ENCODE assay signal across 8 cellular contexts in genomic region chr6:49462927-49463611, GRCh38. TPM values are rescaled to one million over a fixed set of nuclear protein-coding genes. Genes with fewer than 3 reads are reported as not detected.
DNase-seq lines count a peak whose midpoint lies in the region; ATAC-seq, FAIRE-seq and TF ChIP-seq lines count a peak whose summit lies in the region.

TSS of gene CENPQ (plus strand) at chr6:49463370. CDS start at chr6:49470177, 6,807 bp downstream.
TSS of gene MMUT (minus strand) at chr6:49463253. CDS start at chr6:49459466, 3,787 bp downstream.

- no peaks in the 10 kb centered on the region for H3F3A ChIP-seq in Loucy (ENCODE audit: low read depth)

- H3K9ac ChIP-seq in Loucy (ENCODE audit: low read depth, low read length, poor library complexity, severe bottlenecking) = peak within 1 kb of the TSS; percentile 91

- H3K9me2 ChIP-seq in Loucy (replicated peaks; ENCODE audit: low read depth, low read length) = no peaks in the 10 kb centered on the region

- peaks cover 57% of the 10 kb centered on the region for H3K4me1 ChIP-seq in Loucy (ENCODE audit: insufficient read depth, low read length, poor library complexity, severe bottlenecking)

- peak within 1 kb of the TSS; percentile 91 for H3K4me2 ChIP-seq in Loucy (ENCODE audit: low read depth, low read length, poor library complexity, severe bottlenecking)

- peaks cover 38 to 40% of the 10 kb centered on the region in 2 donors for H3K4me1 Mint-ChIP-seq in natural killer cell treated with Interleukin-12 subunit alpha and Interleukin-12 subunit beta and Interleukin-15 and Interleukin-18, amount 100 ng/mL, for 72 hours (ENCODE audit: low read depth in 2 of 2)

- no peaks in the 10 kb centered on the region for H3K27me3 ChIP-seq in Loucy (ENCODE audit: insufficient read depth, low read length, poor library complexity, severe bottlenecking)

- peak within 1 kb of the TSS; percentile 92 to 95 for H3K27ac Mint-ChIP-seq in natural killer cell treated with Interleukin-12 subunit alpha and Interleukin-12 subunit beta and Interleukin-15 and Interleukin-18, amount 100 ng/mL, for 72 hours

- DNase-seq in EL (peak; percentile 96), H54 (ENCODE audit: insufficient read length, low spot score) (peak; percentile 89), fibroblast of pulmonary artery (ENCODE audit: low read depth) (peak; percentile 95)
- peak; percentile 83 for DNase-seq in activated T-helper 9 cell treated with anti-CD3 and anti-CD28 coated beads, Interleukin-2, amount 50 U/mL, for 16 hours (ENCODE audit: low read depth)
- DNase-seq in natural killer cell treated with Interleukin-12 subunit alpha and Interleukin-12 subunit beta and Interleukin-15 and Interleukin-18, amount 100 ng/mL, for 72 hours (ENCODE audit: low spot score) = peak; percentile 95
- peak; percentile 91 for DNase-seq in stimulated activated naive CD8-positive, alpha-beta T cell treated with anti-CD3 and anti-CD28 coated beads, Interleukin-15, Interleukin-2, amounts not matched to agents 100 U/mL and 50 U/mL, for 24 hours

- H3K9me3 Mint-ChIP-seq in natural killer cell treated with Interleukin-12 subunit alpha and Interleukin-12 subunit beta and Interleukin-15 and Interleukin-18, amount 100 ng/mL, for 72 hours = no peaks in the 10 kb centered on the region

- peaks cover 69% of the 10 kb centered on the region for H3K79me2 ChIP-seq in Loucy (ENCODE audit: insufficient read depth, low read length)

- H2AFZ ChIP-seq in Loucy (ENCODE audit: low read length) = peak within 1 kb of the TSS; percentile 90

- peak; percentile 98 for FAIRE-seq in H54 (lab: Jason Lieb, UNC)

- H3K4me3 Mint-ChIP-seq in natural killer cell treated with Interleukin-12 subunit alpha and Interleukin-12 subunit beta and Interleukin-15 and Interleukin-18, amount 100 ng/mL, for 72 hours = peak within 1 kb of the TSS; percentile 100

- TF ChIP-seq CTCF in Loucy (conservative IDR thresholded peaks at IDR 0.05; ENCODE audit: low read length) (no peak), fibroblast of pulmonary artery (IDR thresholded peaks at IDR 0.05; ENCODE audit: low read length, missing control alignments) (no peak)

- no peaks in the 10 kb centered on the region for H3K9me3 ChIP-seq in Loucy (ENCODE audit: insufficient read depth, low read depth, low read length)

- H3K36me3 Mint-ChIP-seq in natural killer cell treated with Interleukin-12 subunit alpha and Interleukin-12 subunit beta and Interleukin-15 and Interleukin-18, amount 100 ng/mL, for 72 hours = peaks cover 11% of the 10 kb centered on the region

- H4K20me1 ChIP-seq in Loucy (ENCODE audit: insufficient read depth, low read length, poor library complexity, severe bottlenecking) = peaks cover 15% of the 10 kb centered on the region

- no peaks in the 10 kb centered on the region for H3K27me3 Mint-ChIP-seq in natural killer cell treated with Interleukin-12 subunit alpha and Interleukin-12 subunit beta and Interleukin-15 and Interleukin-18, amount 100 ng/mL, for 72 hours

- ATAC-seq in natural killer cell treated with Interleukin-12 subunit alpha and Interleukin-12 subunit beta and Interleukin-15 and Interleukin-18, amount 100 ng/mL, for 72 hours = peak; percentile 99 to 100
- peak; percentile 99 for ATAC-seq in stimulated activated naive CD8-positive, alpha-beta T cell treated with anti-CD3 and anti-CD28 coated beads, Interleukin-15, Interleukin-2, amounts not matched to agents 100 U/mL and 50 U/mL, for 24 hours

- H3K4me3 ChIP-seq in Loucy (ENCODE audit: low read length, poor library complexity, severe bottlenecking) = peak within 1 kb of the TSS; percentile 90
- H3K4me3 ChIP-seq in fibroblast of pulmonary artery (replicated peaks; ENCODE audit: low read depth, low read length) = peak within 1 kb of the TSS; percentile 97

- no peaks in the 10 kb centered on the region for H3K36me3 ChIP-seq in Loucy (ENCODE audit: insufficient read depth, low read length)

- TF ChIP-seq POLR2A in H54 (IDR thresholded peaks at IDR 0.05; ENCODE audit: low read depth, low read length) (peak; percentile 80), Raji (IDR thresholded peaks at IDR 0.05; ENCODE audit: insufficient read depth, low read depth, low read length) (peak; percentile 80)

RNA-seq across cellular contexts. Expression of gene CENPQ, which starts in this region (rescaled TPM):
- total RNA-seq in natural killer cell treated with Interleukin-12 subunit alpha and Interleukin-12 subunit beta and Interleukin-15 and Interleukin-18, amount 100 ng/mL, for 72 hours = 10 to 100 TPM in 1 of 2 donors, 1 to 10 TPM in 1; 7.4 to 11.3 TPM

RNA-seq across cellular contexts. Expression of gene MMUT, which starts in this region (rescaled TPM):
- 10 to 100 TPM in 1 of 2 donors, 1 to 10 TPM in 1; 9.7 to 10.6 TPM for total RNA-seq in natural killer cell treated with Interleukin-12 subunit alpha and Interleukin-12 subunit beta and Interleukin-15 and Interleukin-18, amount 100 ng/mL, for 72 hours

Comparison
In these comparisons a context has a peak if more than half of its experiments do, and no peak if none do; other contexts are left out.
1. Peak in every context shown above with its lines: DNase-seq, ATAC-seq and H3K4me3 ChIP-seq.